ENCODE assay signal across 31 cellular contexts in genomic region chr16:1127101-1127500, GRCh38. TPM values are rescaled to one million over a fixed set of nuclear protein-coding genes. Genes with fewer than 3 reads are reported as not detected.
DNase-seq lines count a peak whose midpoint lies in the region; ATAC-seq, FAIRE-seq and TF ChIP-seq lines count a peak whose summit lies in the region.
"Had no signal": no experiment of that assay in that cellular context is flagged by ENCODE, and none has a peak within 500 bp of the region (broad histone marks: within the 10 kb centered on the region; RNA-seq: fewer than 3 reads in every experiment).

No MANE protein-coding gene starts in this region.

- H3K36me3 ChIP-seq in H7 (replicated peaks; ENCODE audit: control insufficient read depth, insufficient read depth, low read length) = no peaks in the 10 kb centered on the region
- H3K36me3 ChIP-seq in NT2/D1 (ENCODE audit: insufficient read depth, insufficient read length, low read length) = no peaks in the 10 kb centered on the region
- no peaks in the 10 kb centered on the region for H3K36me3 ChIP-seq in H1 (ENCODE audit: control insufficient read depth in 2 of 4, insufficient read depth in 4 of 4, low read length in 3 of 4)
- H3K36me3 ChIP-seq: BE2C, BLaER1 had no signal

- H2BK12ac ChIP-seq in H1 (ENCODE audit: low read depth, low read length) = no peak overlapping the region

- H3K23ac ChIP-seq in H1 (ENCODE audit: insufficient read length) = no peak overlapping the region

- no peak overlapping the region for H2BK20ac ChIP-seq in H1 (ENCODE audit: low read length)

- H3K4me1 ChIP-seq in NT2/D1 (ENCODE audit: insufficient read depth, insufficient read length) (peaks cover 20% of the 10 kb centered on the region), H1 (replicated peaks in 1 of 4; ENCODE audit: control insufficient read depth in 3 of 4, insufficient read depth in 4 of 4, low read length in 3 of 4) (peaks cover 0 to 6% (median 0%) of the 10 kb centered on the region in 4 experiments; a peak in 2 of 7 replicates)

- no peak for TF ChIP-seq CTCF in H1 (IDR thresholded peaks at IDR 0.05; ENCODE audit: control extremely low read depth in 1 of 3, insufficient read depth in 1 of 3, low read depth in 1 of 3, low read length in 3 of 3)

- no peaks in the 10 kb centered on the region for H3K79me2 ChIP-seq in H1 (ENCODE audit: control insufficient read depth in 1 of 2, insufficient read depth in 2 of 2, low read length in 2 of 2)

- H3K27me3 ChIP-seq in H7 (ENCODE audit: control insufficient read depth, insufficient read depth, low read length) (no peaks in the 10 kb centered on the region), NT2/D1 (ENCODE audit: insufficient read depth, insufficient read length) (peaks cover 34% of the 10 kb centered on the region), H1 (replicated peaks in 1 of 4; ENCODE audit: control insufficient read depth in 3 of 4, extremely low read depth in 1 of 4, insufficient read depth in 3 of 4, low read length in 3 of 4) (no peaks in the 10 kb centered on the region)
- H3K27me3 ChIP-seq: BE2C had no signal

- no peak overlapping the region for H4K5ac ChIP-seq in H1 (ENCODE audit: insufficient read length, low read depth, low read length)

- H3K23me2 ChIP-seq in H1 (ENCODE audit: low read depth, low read length) = no peaks in the 10 kb centered on the region

- H3K79me1 ChIP-seq in H1 (ENCODE audit: low read depth, low read length) = no peaks in the 10 kb centered on the region

- 83% methylated on average over 16 of the region's 16 CpGs; no CpG with 5 or more reads in 1 of the 2 experiments for WGBS in H1 (ENCODE audit: extremely low coverage in 1 of 2, insufficient coverage in 1 of 2, insufficient read length in 1 of 2, insufficient replicate concordance in 2 of 2, low coverage in 1 of 2, low lambda C conversion rate in 2 of 2, missing lambda C conversion rate in 1 of 2), 2 experiments

- H2AK5ac ChIP-seq in H1 (ENCODE audit: low read depth, low read length) = no peak overlapping the region

- H4K8ac ChIP-seq in H1 (ENCODE audit: extremely low read depth, insufficient read depth, low read length) = 0 out of 2 replicates have a peak overlapping the region, but pooled peaks have one; percentile 45

- TF ChIP-seq POLR2A in H1 (IDR thresholded peaks at IDR 0.05; ENCODE audit: control extremely low read depth in 1 of 2, low read depth in 2 of 2, low read length in 2 of 2) = no peak

- no peak overlapping the region for H3K4me2 ChIP-seq in H1 (ENCODE audit: insufficient read depth in 1 of 2, low read depth in 2 of 2, low read length in 2 of 2)
- H3K4me2 ChIP-seq: BLaER1 had no signal

- POLR2A ChIA-PET in H1 (lab: Charles Lee; ENCODE audit: partially characterized antibody) = interaction anchor here (0.9 kb wide), 1 partner anchor 25 kb away, joined by 3 read pairs; no protein-coding TSS in a partner anchor

- no peak overlapping the region for H3K56ac ChIP-seq in H1 (replicated peaks; ENCODE audit: insufficient read length, low read depth, low read length)

- H4K91ac ChIP-seq in H1 (replicated peaks; ENCODE audit: insufficient read length, low read length) = no peak overlapping the region

- H3K9ac ChIP-seq in NT2/D1 (ENCODE audit: insufficient read length, low read depth) = peak overlapping the region; percentile 56
- no peak overlapping the region for H3K9ac ChIP-seq in H1 (replicated peaks in 1 of 4; ENCODE audit: extremely low read depth in 1 of 4, low read depth in 3 of 4, low read length in 3 of 4)
- H3K9ac ChIP-seq: BLaER1 had no signal

- DNase-seq in H7 (peak; percentile 61), NT2/D1 (ENCODE audit: low read depth, low spot score) (no peak), H1 (ENCODE audit: low read depth in 1 of 2, low spot score in 2 of 2) (no peak), iPS-NIHi7 (ENCODE audit: extremely low spot score) (no peak)
- DNase-seq in activated CD4-positive, alpha-beta T cell treated with anti-CD3 and anti-CD28 coated beads, Interleukin-2, amount 50 U/mL, for 1 hour = no peak
- DNase-seq: 8988T; ACHN; BE2C; C1 segment of cervical spinal cord; CD4-positive, alpha-beta memory T cell; CD4-positive, CD25-positive, alpha-beta regulatory T cell; CD8-positive, alpha-beta memory T cell; COR-L47; DMS 273 treated with DMSO at 0.1 percent for 48 hours; DMS153; DMS53; DMS79; DND-41; EL; GDM1 had no signal

- H3K4me3 ChIP-seq in H7 (ENCODE audit: insufficient read depth, low read depth, low read length) (no peak overlapping the region), NT2/D1 (ENCODE audit: insufficient read length, low read depth) (no peak overlapping the region), H1 (ENCODE audit: extremely low read depth in 1 of 4, insufficient read depth in 2 of 4, low read depth in 3 of 4, low read length in 4 of 4) (no peak overlapping the region)
- H3K4me3 ChIP-seq: BLaER1, GM12878 had no signal

- H2BK5ac ChIP-seq in H1 (ENCODE audit: low read depth, low read length) = no peak overlapping the region

- H4K20me1 ChIP-seq in H1 (replicated peaks in 1 of 2; ENCODE audit: control insufficient read depth in 1 of 2, insufficient read depth in 2 of 2, low read length in 2 of 2) = no peaks in the 10 kb centered on the region

- no peak for ATAC-seq in GM21619 (IDR thresholded peaks at IDR 0.05; ENCODE audit: unreplicated experiment)
- ATAC-seq: GM12878 had no signal

- no peak overlapping the region for H2BK120ac ChIP-seq in H1 (replicated peaks; ENCODE audit: low read depth, low read length)

- TF ChIP-seq EP300 in H1 (IDR thresholded peaks at IDR 0.05; ENCODE audit: borderline replicate concordance in 1 of 2, low read depth in 2 of 2, low read length in 2 of 2) = no peak

- H3K27ac ChIP-seq in H1 (ENCODE audit: low read depth, low read length) = no peak overlapping the region
- H3K27ac ChIP-seq: BLaER1 had no signal

- FAIRE-seq in H1 (lab: Jason Lieb, UNC) = no peak
- FAIRE-seq: A204.1, GM12878, GM12892, GM18507 had no signal

- no peak overlapping the region for H3K14ac ChIP-seq in H1 (ENCODE audit: insufficient read length)

- H3K18ac ChIP-seq in H1 (ENCODE audit: extremely low read depth, low read length) = no peak overlapping the region

- no peak overlapping the region for H2AFZ ChIP-seq in H1 (ENCODE audit: low read length)

- TF ChIP-seq RAD21 in H1 (IDR thresholded peaks at IDR 0.05 in 1 of 2, conservative IDR thresholded peaks at IDR 0.05 in 1 of 2; ENCODE audit: low read depth in 2 of 2, low read length in 2 of 2) = no peak

- CTCF ChIA-PET in H1 (lab: Charles Lee; ENCODE audit: partially characterized antibody) = interaction anchor here (0.9 to 2.6 kb wide), 4 partner anchors 21 to 66 kb away, joined by 3 to 9 read pairs (median 3); no protein-coding TSS in a partner anchor

- H3K9me3 ChIP-seq in NT2/D1 (ENCODE audit: insufficient read depth, low read length) (no peaks in the 10 kb centered on the region), H1 (ENCODE audit: insufficient read depth in 2 of 2, low read depth in 1 of 2, low read length in 1 of 2) (no peaks in the 10 kb centered on the region)
- H3K9me3 ChIP-seq: BE2C, BLaER1 had no signal

- H3K4ac ChIP-seq in H1 (replicated peaks; ENCODE audit: insufficient read length, low read depth, low read length) = no peak overlapping the region

- no peak overlapping the region; the same call in 1 of the 2 replicates for H2BK15ac ChIP-seq in H1 (ENCODE audit: low read length)

TF ChIP-seq in H1, 55 proteins besides CTCF, POLR2A, EP300 and RAD21 (continues in another document):
- no peak for TF ChIP-seq SIX5 (IDR thresholded peaks at IDR 0.05; ENCODE audit: low read depth, low read length)
- TF ChIP-seq JUND (IDR thresholded peaks at IDR 0.05; ENCODE audit: low read length) = no peak
- no peak for TF ChIP-seq CTBP2 (IDR thresholded peaks at IDR 0.05; ENCODE audit: borderline replicate concordance, insufficient read depth, insufficient read length, low read length)
- TF ChIP-seq EGR1 (IDR thresholded peaks at IDR 0.05; ENCODE audit: borderline replicate concordance, low read depth, low read length) = no peak
- TF ChIP-seq SRF (IDR thresholded peaks at IDR 0.05; ENCODE audit: low read depth, low read length) = no peak

RNA-seq across cellular contexts. Expression of gene CACNA1H, which starts 25.8 kb away (rescaled TPM):
- total RNA-seq in H7 (2014; rRNA removed; shearing (Covaris generic)) = 24.8 and 27.3 TPM in 2 replicates
- total RNA-seq in H1 (2021; fragmentation: NEBNext Ultra II Directional; extraction: Animal tissue kit (Norgen Biotek cat#: 25700)) = 27.2 and 28.7 TPM in 2 replicates
- polyA plus RNA-seq in H1 (2011; rRNA removed) = 14.0 and 27.4 TPM in 2 replicates
- polyA plus RNA-seq in H1 (2011; cell fraction: cytosol; rRNA removed) = 21.0 TPM
- 192 TPM for polyA plus RNA-seq in H1 (2011; cell fraction: nucleus; rRNA removed)
- polyA plus RNA-seq in H1 (2012, experiment 1 of 2) = 17.0 to 33.1 TPM (median 28.7 TPM) in 4 replicates
- polyA plus RNA-seq in H1 (2012, experiment 2 of 2) = 13.4 TPM
- polyA plus RNA-seq in H1 (2013, experiment 1 of 2) = 23.4 TPM
- polyA plus RNA-seq in H1 (2013, experiment 2 of 2) = 21.4 TPM
- polyA minus RNA-seq in H1 (2011; rRNA and poly(A)+ RNA removed) = 19.8 and 20.5 TPM in 2 replicates
- 16.3 TPM for polyA minus RNA-seq in H1 (2011; cell fraction: cytosol; rRNA and poly(A)+ RNA removed)
- polyA minus RNA-seq in H1 (2011; cell fraction: nucleus; rRNA and poly(A)+ RNA removed) = 43.3 TPM
- polyA plus RNA-seq: CD14-positive monocyte had no signal

RNA-seq across cellular contexts. Expression of gene C1QTNF8, which starts 31.1 kb away (rescaled TPM):
- total RNA-seq in H7 (2014; rRNA removed; shearing (Covaris generic)) = not detected in 2 replicates
- total RNA-seq in H1 (2021; fragmentation: NEBNext Ultra II Directional; extraction: Animal tissue kit (Norgen Biotek cat#: 25700)) = not detected in 2 replicates
- polyA plus RNA-seq in H1 (2011; rRNA removed) = not detected in 2 replicates
- not detected for polyA plus RNA-seq in H1 (2011; cell fraction: cytosol; rRNA removed)
- polyA plus RNA-seq in H1 (2011; cell fraction: nucleus; rRNA removed) = 0.06 TPM
- 0.19 TPM in 1 of 4 replicates, not detected in the others for polyA plus RNA-seq in H1 (2012, experiment 1 of 2)
- polyA plus RNA-seq in H1 (2012, experiment 2 of 2) = not detected
- not detected for polyA plus RNA-seq in H1 (2013, experiment 1 of 2)
- not detected for polyA plus RNA-seq in H1 (2013, experiment 2 of 2)
- polyA minus RNA-seq in H1 (2011; rRNA and poly(A)+ RNA removed) = not detected in 2 replicates
- polyA minus RNA-seq in H1 (2011; cell fraction: cytosol; rRNA and poly(A)+ RNA removed) = not detected
- polyA minus RNA-seq in H1 (2011; cell fraction: nucleus; rRNA and poly(A)+ RNA removed) = not detected
- total RNA-seq: A673; CD4-positive, alpha-beta memory T cell; CD4-positive, CD25-positive, alpha-beta regulatory T cell; CD8-positive, alpha-beta memory T cell; Daoy; GM12878 had no signal
- polyA plus RNA-seq: AG04450; CD14-positive monocyte; CD4-positive, alpha-beta memory T cell; CD4-positive, CD25-positive, alpha-beta regulatory T cell; CD8-positive, alpha-beta memory T cell; GM12878 had no signal

RNA-seq across cellular contexts. Expression of gene SSTR5, which starts 54.6 kb away (rescaled TPM):
- 0.18 and 0.21 TPM in 2 replicates for total RNA-seq in H7 (2014; rRNA removed; shearing (Covaris generic))
- total RNA-seq in H1 (2021; fragmentation: NEBNext Ultra II Directional; extraction: Animal tissue kit (Norgen Biotek cat#: 25700)) = 0.31 and 0.56 TPM in 2 replicates
- 0.60 and 0.61 TPM in 2 replicates for polyA plus RNA-seq in H1 (2011; rRNA removed)
- 0.69 TPM for polyA plus RNA-seq in H1 (2011; cell fraction: cytosol; rRNA removed)
- 1.4 TPM for polyA plus RNA-seq in H1 (2011; cell fraction: nucleus; rRNA removed)
- 0.27 to 0.40 TPM (median 0.28 TPM) in 3 of 4 replicates, not detected in the other for polyA plus RNA-seq in H1 (2012, experiment 1 of 2)
- polyA plus RNA-seq in H1 (2012, experiment 2 of 2) = 0.42 TPM
- polyA plus RNA-seq in H1 (2013, experiment 1 of 2) = 0.45 TPM
- polyA plus RNA-seq in H1 (2013, experiment 2 of 2) = 0.53 TPM
- polyA minus RNA-seq in H1 (2011; rRNA and poly(A)+ RNA removed) = 0.13 TPM in 1 of 2 replicates, not detected in the other
- not detected for polyA minus RNA-seq in H1 (2011; cell fraction: cytosol; rRNA and poly(A)+ RNA removed)
- polyA minus RNA-seq in H1 (2011; cell fraction: nucleus; rRNA and poly(A)+ RNA removed) = 0.80 TPM
- total RNA-seq: A673; CD4-positive, alpha-beta memory T cell; CD4-positive, CD25-positive, alpha-beta regulatory T cell; CD8-positive, alpha-beta memory T cell; Daoy; G401; GM12878 had no signal
- polyA plus RNA-seq: AG04450; CD14-positive monocyte; CD4-positive, alpha-beta memory T cell; CD4-positive, CD25-positive, alpha-beta regulatory T cell; CD8-positive, alpha-beta memory T cell; GM12878 had no signal
